ENCODE assay signal across 2 cellular contexts in the genomic region with DNA sequence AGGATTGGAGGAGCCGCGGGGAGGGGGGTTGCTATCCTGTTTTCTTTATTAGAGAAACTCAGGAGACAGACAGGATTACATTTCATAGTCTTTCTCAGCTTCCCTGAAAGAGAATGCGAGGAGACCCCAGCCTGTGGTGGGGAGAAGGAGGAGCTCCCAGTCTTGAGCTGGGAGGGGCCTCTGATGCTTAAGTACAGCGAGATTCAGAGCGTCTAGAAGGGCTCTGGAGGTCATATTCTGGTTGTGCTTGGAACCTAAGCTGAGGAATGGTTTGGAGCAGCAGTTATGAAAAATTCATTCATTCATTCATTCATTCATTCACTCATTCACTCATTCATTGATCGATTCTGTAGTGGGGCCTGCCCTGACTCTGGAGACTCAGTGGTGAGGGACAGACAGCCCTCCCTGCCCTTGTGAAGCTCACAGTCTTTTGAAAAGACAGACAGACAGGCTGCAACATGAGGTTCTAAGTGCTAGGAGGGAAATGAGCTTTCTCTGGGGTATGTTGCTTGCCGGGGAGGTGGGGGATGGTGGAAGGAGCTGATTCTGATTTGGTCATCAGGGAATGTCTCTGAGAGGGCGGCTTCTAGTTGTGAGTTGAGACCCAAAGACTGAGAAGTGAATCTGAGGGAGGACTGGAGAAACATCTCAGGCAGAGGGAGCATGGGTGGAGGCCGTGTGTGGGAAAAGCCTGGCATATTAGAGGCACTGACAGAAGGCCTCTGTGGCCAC.
TF ChIP-seq lines count a peak whose summit lies in the region.

No MANE protein-coding gene starts in this region.

TF ChIP-seq in SK-N-SH, 30 proteins besides CTCF, POLR2A, EP300 and RAD21 (continued from another document):
- TF ChIP-seq, protein P1, sequence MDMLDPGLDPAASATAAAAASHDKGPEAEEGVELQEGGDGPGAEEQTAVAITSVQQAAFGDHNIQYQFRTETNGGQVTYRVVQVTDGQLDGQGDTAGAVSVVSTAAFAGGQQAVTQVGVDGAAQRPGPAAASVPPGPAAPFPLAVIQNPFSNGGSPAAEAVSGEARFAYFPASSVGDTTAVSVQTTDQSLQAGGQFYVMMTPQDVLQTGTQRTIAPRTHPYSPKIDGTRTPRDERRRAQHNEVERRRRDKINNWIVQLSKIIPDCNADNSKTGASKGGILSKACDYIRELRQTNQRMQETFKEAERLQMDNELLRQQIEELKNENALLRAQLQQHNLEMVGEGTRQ (IDR thresholded peaks at IDR 0.05; ENCODE audit: borderline replicate concordance, low read depth, low read length) = no peak
- TF ChIP-seq, protein P2, sequence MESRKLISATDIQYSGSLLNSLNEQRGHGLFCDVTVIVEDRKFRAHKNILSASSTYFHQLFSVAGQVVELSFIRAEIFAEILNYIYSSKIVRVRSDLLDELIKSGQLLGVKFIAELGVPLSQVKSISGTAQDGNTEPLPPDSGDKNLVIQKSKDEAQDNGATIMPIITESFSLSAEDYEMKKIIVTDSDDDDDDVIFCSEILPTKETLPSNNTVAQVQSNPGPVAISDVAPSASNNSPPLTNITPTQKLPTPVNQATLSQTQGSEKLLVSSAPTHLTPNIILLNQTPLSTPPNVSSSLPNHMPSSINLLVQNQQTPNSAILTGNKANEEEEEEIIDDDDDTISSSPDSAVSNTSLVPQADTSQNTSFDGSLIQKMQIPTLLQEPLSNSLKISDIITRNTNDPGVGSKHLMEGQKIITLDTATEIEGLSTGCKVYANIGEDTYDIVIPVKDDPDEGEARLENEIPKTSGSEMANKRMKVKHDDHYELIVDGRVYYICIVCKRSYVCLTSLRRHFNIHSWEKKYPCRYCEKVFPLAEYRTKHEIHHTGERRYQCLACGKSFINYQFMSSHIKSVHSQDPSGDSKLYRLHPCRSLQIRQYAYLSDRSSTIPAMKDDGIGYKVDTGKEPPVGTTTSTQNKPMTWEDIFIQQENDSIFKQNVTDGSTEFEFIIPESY (IDR thresholded peaks at IDR 0.05; ENCODE audit: borderline replicate concordance, low read depth) = no peak
- TF ChIP-seq ELF1 (IDR thresholded peaks at IDR 0.05) (no peak), TEAD4 (IDR thresholded peaks at IDR 0.05; ENCODE audit: borderline replicate concordance, insufficient read depth) (no peak), NFIC (IDR thresholded peaks at IDR 0.05; ENCODE audit: borderline replicate concordance) (no peak), GABPA (IDR thresholded peaks at IDR 0.05; ENCODE audit: low read depth) (no peak), FOSL2 (IDR thresholded peaks at IDR 0.05; ENCODE audit: borderline replicate concordance, low read depth) (no peak), MXI1 (IDR thresholded peaks at IDR 0.05; ENCODE audit: low read depth, low read length) (0 out of 2 replicates have a peak, but pooled peaks have one; percentile 19), RXRA (IDR thresholded peaks at IDR 0.05; ENCODE audit: borderline replicate concordance, low read depth) (no peak), POLR2AphosphoS5 (IDR thresholded peaks at IDR 0.05; ENCODE audit: low read depth, low read length) (peak; percentile 39; the same call in 1 of the 2 replicates), MEF2A (IDR thresholded peaks at IDR 0.05; ENCODE audit: borderline replicate concordance, low read depth) (no peak), NRF1 (IDR thresholded peaks at IDR 0.05; ENCODE audit: low read depth, low read length) (no peak), FOXJ3 (CRISPR knock-in tag; IDR thresholded peaks at IDR 0.05) (no peak)
- TF ChIP-seq, protein P3, sequence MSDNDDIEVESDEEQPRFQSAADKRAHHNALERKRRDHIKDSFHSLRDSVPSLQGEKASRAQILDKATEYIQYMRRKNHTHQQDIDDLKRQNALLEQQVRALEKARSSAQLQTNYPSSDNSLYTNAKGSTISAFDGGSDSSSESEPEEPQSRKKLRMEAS (IDR thresholded peaks at IDR 0.05; ENCODE audit: low read depth) = no peak; the same call in 1 of the 2 replicates
- TF ChIP-seq, protein P4, sequence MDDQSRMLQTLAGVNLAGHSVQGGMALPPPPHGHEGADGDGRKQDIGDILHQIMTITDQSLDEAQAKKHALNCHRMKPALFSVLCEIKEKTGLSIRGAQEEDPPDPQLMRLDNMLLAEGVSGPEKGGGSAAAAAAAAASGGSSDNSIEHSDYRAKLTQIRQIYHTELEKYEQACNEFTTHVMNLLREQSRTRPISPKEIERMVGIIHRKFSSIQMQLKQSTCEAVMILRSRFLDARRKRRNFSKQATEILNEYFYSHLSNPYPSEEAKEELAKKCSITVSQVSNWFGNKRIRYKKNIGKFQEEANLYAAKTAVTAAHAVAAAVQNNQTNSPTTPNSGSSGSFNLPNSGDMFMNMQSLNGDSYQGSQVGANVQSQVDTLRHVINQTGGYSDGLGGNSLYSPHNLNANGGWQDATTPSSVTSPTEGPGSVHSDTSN (IDR thresholded peaks at IDR 0.05) = no peak

TF ChIP-seq in SK-N-SH treated with all-trans-retinoic acid at 6 μM for 48 hours, 23 proteins besides CTCF, POLR2A, EP300 and RAD21 (continued from another document):
- TF ChIP-seq, protein P5, sequence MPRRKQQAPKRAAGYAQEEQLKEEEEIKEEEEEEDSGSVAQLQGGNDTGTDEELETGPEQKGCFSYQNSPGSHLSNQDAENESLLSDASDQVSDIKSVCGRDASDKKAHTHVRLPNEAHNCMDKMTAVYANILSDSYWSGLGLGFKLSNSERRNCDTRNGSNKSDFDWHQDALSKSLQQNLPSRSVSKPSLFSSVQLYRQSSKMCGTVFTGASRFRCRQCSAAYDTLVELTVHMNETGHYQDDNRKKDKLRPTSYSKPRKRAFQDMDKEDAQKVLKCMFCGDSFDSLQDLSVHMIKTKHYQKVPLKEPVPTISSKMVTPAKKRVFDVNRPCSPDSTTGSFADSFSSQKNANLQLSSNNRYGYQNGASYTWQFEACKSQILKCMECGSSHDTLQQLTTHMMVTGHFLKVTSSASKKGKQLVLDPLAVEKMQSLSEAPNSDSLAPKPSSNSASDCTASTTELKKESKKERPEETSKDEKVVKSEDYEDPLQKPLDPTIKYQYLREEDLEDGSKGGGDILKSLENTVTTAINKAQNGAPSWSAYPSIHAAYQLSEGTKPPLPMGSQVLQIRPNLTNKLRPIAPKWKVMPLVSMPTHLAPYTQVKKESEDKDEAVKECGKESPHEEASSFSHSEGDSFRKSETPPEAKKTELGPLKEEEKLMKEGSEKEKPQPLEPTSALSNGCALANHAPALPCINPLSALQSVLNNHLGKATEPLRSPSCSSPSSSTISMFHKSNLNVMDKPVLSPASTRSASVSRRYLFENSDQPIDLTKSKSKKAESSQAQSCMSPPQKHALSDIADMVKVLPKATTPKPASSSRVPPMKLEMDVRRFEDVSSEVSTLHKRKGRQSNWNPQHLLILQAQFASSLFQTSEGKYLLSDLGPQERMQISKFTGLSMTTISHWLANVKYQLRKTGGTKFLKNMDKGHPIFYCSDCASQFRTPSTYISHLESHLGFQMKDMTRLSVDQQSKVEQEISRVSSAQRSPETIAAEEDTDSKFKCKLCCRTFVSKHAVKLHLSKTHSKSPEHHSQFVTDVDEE (CRISPR knock-in tag; IDR thresholded peaks at IDR 0.05) = no peak
- TF ChIP-seq, protein P6, sequence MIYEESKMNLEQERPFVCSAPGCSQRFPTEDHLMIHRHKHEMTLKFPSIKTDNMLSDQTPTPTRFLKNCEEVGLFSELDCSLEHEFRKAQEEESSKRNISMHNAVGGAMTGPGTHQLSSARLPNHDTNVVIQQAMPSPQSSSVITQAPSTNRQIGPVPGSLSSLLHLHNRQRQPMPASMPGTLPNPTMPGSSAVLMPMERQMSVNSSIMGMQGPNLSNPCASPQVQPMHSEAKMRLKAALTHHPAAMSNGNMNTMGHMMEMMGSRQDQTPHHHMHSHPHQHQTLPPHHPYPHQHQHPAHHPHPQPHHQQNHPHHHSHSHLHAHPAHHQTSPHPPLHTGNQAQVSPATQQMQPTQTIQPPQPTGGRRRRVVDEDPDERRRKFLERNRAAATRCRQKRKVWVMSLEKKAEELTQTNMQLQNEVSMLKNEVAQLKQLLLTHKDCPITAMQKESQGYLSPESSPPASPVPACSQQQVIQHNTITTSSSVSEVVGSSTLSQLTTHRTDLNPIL (CRISPR knock-in tag; IDR thresholded peaks at IDR 0.05; ENCODE audit: low read depth) = no peak
